In genomic region chr4:102843938-102844337, GRCh38 we compare ENCODE assay signal across 26 cellular contexts. TPM values are rescaled to one million over a fixed set of nuclear protein-coding genes. Genes with fewer than 3 reads are reported as not detected.
DNase-seq lines count a peak whose midpoint lies in the region; ATAC-seq, FAIRE-seq and TF ChIP-seq lines count a peak whose summit lies in the region.
"Had no signal": no experiment of that assay in that cellular context is flagged by ENCODE, and none has a peak within 500 bp of the region (broad histone marks: within the 10 kb centered on the region; RNA-seq: fewer than 3 reads in every experiment).

No MANE protein-coding gene starts in this region.

- H3K4me3 ChIP-seq in endothelial cell of umbilical vein (replicated peaks in 1 of 3; ENCODE audit: insufficient read depth in 1 of 3, low read depth in 1 of 3, low read length in 3 of 3) (no peak overlapping the region), smooth muscle cell (no peak overlapping the region)
- H3K4me3 ChIP-seq: PC-9, SJSA1 had no signal

- H3K27me3 ChIP-seq in endothelial cell of umbilical vein (ENCODE audit: control insufficient read depth in 2 of 2, insufficient read depth in 2 of 2, low read length in 2 of 2), result no peaks in the 10 kb centered on the region
- H3K27me3 ChIP-seq in smooth muscle cell (ENCODE audit: low read depth), result no peaks in the 10 kb centered on the region
- H3K27me3 ChIP-seq: SJSA1 had no signal

- TF ChIP-seq POLR2A in endothelial cell of umbilical vein (IDR thresholded peaks at IDR 0.05; ENCODE audit: low read depth, low read length), result no peak

- no peaks in the 10 kb centered on the region for H3K4me1 ChIP-seq in endothelial cell of umbilical vein (ENCODE audit: control insufficient read depth, extremely low read depth, insufficient read depth, low read length)
- H3K4me1 ChIP-seq in smooth muscle cell (ENCODE audit: low read depth), result no peaks in the 10 kb centered on the region
- H3K4me1 ChIP-seq: SJSA1 had no signal

- H2AFZ ChIP-seq in endothelial cell of umbilical vein (ENCODE audit: low read depth, low read length) (no peak overlapping the region), smooth muscle cell (ENCODE audit: low read depth) (no peak overlapping the region)
- H2AFZ ChIP-seq: PC-9 had no signal

- H3K9me3 ChIP-seq in endothelial cell of umbilical vein (replicated peaks; ENCODE audit: control insufficient read depth, insufficient read depth, low read length) (no peaks in the 10 kb centered on the region), smooth muscle cell (replicated peaks; ENCODE audit: low read depth) (no peaks in the 10 kb centered on the region)
- H3K9me3 ChIP-seq: SJSA1 had no signal

- no peaks in the 10 kb centered on the region for H4K20me1 ChIP-seq in endothelial cell of umbilical vein (replicated peaks; ENCODE audit: control insufficient read depth, extremely low read depth, insufficient read depth, low read length)
- H4K20me1 ChIP-seq in smooth muscle cell (ENCODE audit: low read depth), result no peaks in the 10 kb centered on the region

- peak; percentile 31 for FAIRE-seq in endothelial cell of umbilical vein (lab: Jason Lieb, UNC)
- FAIRE-seq: GM12891 had no signal

- no peaks in the 10 kb centered on the region for H3K9me1 ChIP-seq in endothelial cell of umbilical vein (replicated peaks; ENCODE audit: control insufficient read depth, extremely low read depth, insufficient read depth, low read length)

- POLR2A ChIA-PET in endothelial cell of umbilical vein (lab: Charles Lee), result no interaction called here

- no peak overlapping the region for H3K4me2 ChIP-seq in endothelial cell of umbilical vein (ENCODE audit: insufficient read depth, low read length)
- H3K4me2 ChIP-seq in smooth muscle cell, result no peak overlapping the region
- H3K4me2 ChIP-seq: KMS-11, PC-9 had no signal

- no peak for ATAC-seq in HG03354 (IDR thresholded peaks at IDR 0.05; ENCODE audit: poor library complexity, severe bottlenecking, unreplicated experiment)
- no peak for ATAC-seq in GM19035 (IDR thresholded peaks at IDR 0.05; ENCODE audit: unreplicated experiment)
- ATAC-seq in GM18517 (IDR thresholded peaks at IDR 0.05; ENCODE audit: unreplicated experiment), result no peak

- dilution Hi-C loops in endothelial cell of umbilical vein (cut with MboI; ENCODE audit: extremely low pct_ligation_motif_present, low sequenced_read_pairs), result no loop called here

- H3K36me3 ChIP-seq in endothelial cell of umbilical vein (ENCODE audit: control insufficient read depth in 2 of 2, extremely low read depth in 1 of 2, insufficient read depth in 2 of 2, low read length in 2 of 2) (no peaks in the 10 kb centered on the region), smooth muscle cell (ENCODE audit: low read depth) (no peaks in the 10 kb centered on the region)
- H3K36me3 ChIP-seq: SJSA1 had no signal

- DNase-seq in EH (ENCODE audit: low read depth), result peak; percentile 53
- peak; percentile 27 for DNase-seq in SK-N-DZ (ENCODE audit: low spot score)
- DNase-seq in endothelial cell of umbilical vein (ENCODE audit: low read depth, low spot score), result no peak
- DNase-seq in smooth muscle cell (lab: John Stamatoyannopoulos, UW; ENCODE audit: unreplicated experiment), result no peak
- DNase-seq in stimulated activated CD4-positive, alpha-beta T cell treated with anti-CD3 and anti-CD28 coated beads, Interleukin-4, amount 100 ng/mL, for 1 hour, result no peak
- DNase-seq: C1 segment of cervical spinal cord; CD4-positive, alpha-beta memory T cell; COR-L47; GF-D8; H7; NCI-H1048; NCI-H1417; NCI-H1694; NCI-H2029 treated with DMSO at 0.1 percent for 48 hours; NCI-H446 treated with DMSO at 0.1 percent for 48 hours; NCI-H526; PC-9; Right ventricle myocardium superior; RPMI8226 had no signal

- no peaks in the 10 kb centered on the region for H3K79me2 ChIP-seq in endothelial cell of umbilical vein (ENCODE audit: control insufficient read depth, insufficient read depth, low read length)
- H3K79me2 ChIP-seq in smooth muscle cell (ENCODE audit: low read depth), result no peaks in the 10 kb centered on the region

- WGBS in smooth muscle cell (ENCODE audit: low lambda C conversion rate), result 89% methylated on average over 1 of the region's 1 CpG

- H3F3A ChIP-seq in smooth muscle cell (ENCODE audit: low read depth), result no peaks in the 10 kb centered on the region

- H3K9ac ChIP-seq in endothelial cell of umbilical vein (replicated peaks; ENCODE audit: extremely low read depth, insufficient read depth, low read length) (no peak overlapping the region), smooth muscle cell (ENCODE audit: low read depth) (no peak overlapping the region)
- H3K9ac ChIP-seq: KMS-11 had no signal

- CTCF ChIA-PET in endothelial cell of umbilical vein (lab: Charles Lee), result no interaction called here

- no peak for TF ChIP-seq CTCF in endothelial cell of umbilical vein (IDR thresholded peaks at IDR 0.05; ENCODE audit: extremely low read depth in 1 of 2, insufficient read depth in 1 of 2, low read depth in 1 of 2, low read length in 2 of 2)
- TF ChIP-seq CTCF in smooth muscle cell (IDR thresholded peaks at IDR 0.05; ENCODE audit: borderline replicate concordance, insufficient read depth, poor library complexity, severe bottlenecking), result no peak

- no TSS peak for BruUV-seq in endothelial cell of umbilical vein (replicated peaks; lab: Mats Ljungman, UMichigan)

- H3K27ac ChIP-seq in endothelial cell of umbilical vein (ENCODE audit: insufficient read depth, low read depth, low read length) (no peak overlapping the region), smooth muscle cell (ENCODE audit: low read depth) (peak overlapping the region; percentile 46)
- H3K27ac ChIP-seq: HL-60, KMS-11, PC-9, SJSA1 had no signal

- intact Hi-C loops in endothelial cell of umbilical vein (cut with micrococcal nuclease), result no loop called here

TF ChIP-seq in endothelial cell of umbilical vein, 7 proteins besides CTCF, POLR2A, EP300 and RAD21:
- TF ChIP-seq GATA2 (IDR thresholded peaks at IDR 0.05; ENCODE audit: insufficient read depth, insufficient read length, low read depth, low read length), result no peak
- TF ChIP-seq MYC (IDR thresholded peaks at IDR 0.05; ENCODE audit: low read depth, low read length), result no peak
- no peak for TF ChIP-seq POLR2AphosphoS5 (IDR thresholded peaks at IDR 0.05; ENCODE audit: insufficient read depth, low read depth, low read length)
- no peak for TF ChIP-seq EZH2 (IDR thresholded peaks at IDR 0.05; ENCODE audit: borderline replicate concordance, low read depth, low read length, severe bottlenecking)
- TF ChIP-seq, protein P1, sequence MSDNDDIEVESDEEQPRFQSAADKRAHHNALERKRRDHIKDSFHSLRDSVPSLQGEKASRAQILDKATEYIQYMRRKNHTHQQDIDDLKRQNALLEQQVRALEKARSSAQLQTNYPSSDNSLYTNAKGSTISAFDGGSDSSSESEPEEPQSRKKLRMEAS (IDR thresholded peaks at IDR 0.05; ENCODE audit: insufficient read depth, insufficient read length), result no peak
- TF ChIP-seq JUN (IDR thresholded peaks at IDR 0.05; ENCODE audit: borderline replicate concordance, insufficient read depth, insufficient read length, low read depth), result no peak
- no peak for TF ChIP-seq FOS (IDR thresholded peaks at IDR 0.05; ENCODE audit: borderline replicate concordance, insufficient read depth, low read length)
TF ChIP-seq in endothelial cell of umbilical vein: peak in this region for 0.

RNA-seq across cellular contexts. Expression of gene UBE2D3, which starts 16.6 kb away (rescaled TPM):
- 212 and 231 TPM in 2 replicates for polyA plus RNA-seq in SK-N-DZ (2014; cell fraction: cytosol; rRNA removed)
- polyA plus RNA-seq in SK-N-DZ (2014; cell fraction: nucleus; rRNA removed), result 192 and 244 TPM in 2 replicates
- total RNA-seq in endothelial cell of umbilical vein, result 279 and 288 TPM in 2 replicates
- 388 and 399 TPM in 2 replicates for polyA plus RNA-seq in endothelial cell of umbilical vein
- 350 and 364 TPM in 2 replicates for polyA plus RNA-seq in endothelial cell of umbilical vein (2011; cell fraction: cytosol; rRNA removed)
- 360 and 376 TPM in 2 replicates for polyA plus RNA-seq in endothelial cell of umbilical vein (2011; cell fraction: nucleus; rRNA removed)
- polyA plus RNA-seq in endothelial cell of umbilical vein (2012), result 215 and 278 TPM in 2 replicates
- 278 and 331 TPM in 2 replicates for polyA minus RNA-seq in endothelial cell of umbilical vein
- 121 TPM for polyA minus RNA-seq in endothelial cell of umbilical vein (2011; cell fraction: cytosol; rRNA and poly(A)+ RNA removed)
- 266 and 296 TPM in 2 replicates for polyA minus RNA-seq in endothelial cell of umbilical vein (2011; cell fraction: nucleus; rRNA and poly(A)+ RNA removed)
- 680 and 703 TPM in 2 replicates for total RNA-seq in smooth muscle cell
- polyA plus RNA-seq in smooth muscle cell, result 305 and 322 TPM in 2 replicates

RNA-seq across cellular contexts. Expression of gene CISD2, which starts 24.9 kb away (rescaled TPM):
- 64.9 and 75.2 TPM in 2 replicates for polyA plus RNA-seq in SK-N-DZ (2014; cell fraction: cytosol; rRNA removed)
- polyA plus RNA-seq in SK-N-DZ (2014; cell fraction: nucleus; rRNA removed), result 27.4 and 27.7 TPM in 2 replicates
- total RNA-seq in endothelial cell of umbilical vein (26.5 and 28.4 TPM in 2 replicates), smooth muscle cell (38.5 and 57.6 TPM in 2 replicates)
- polyA plus RNA-seq in endothelial cell of umbilical vein (13.5 and 14.6 TPM in 2 replicates), smooth muscle cell (65.7 and 69.3 TPM in 2 replicates)
- 18.9 and 21.7 TPM in 2 replicates for polyA plus RNA-seq in endothelial cell of umbilical vein (2011; cell fraction: cytosol; rRNA removed)
- 5.9 and 6.4 TPM in 2 replicates for polyA plus RNA-seq in endothelial cell of umbilical vein (2011; cell fraction: nucleus; rRNA removed)
- polyA plus RNA-seq in endothelial cell of umbilical vein (2012), result 20.5 and 29.8 TPM in 2 replicates
- 20.7 and 28.5 TPM in 2 replicates for polyA minus RNA-seq in endothelial cell of umbilical vein
- 15.7 TPM for polyA minus RNA-seq in endothelial cell of umbilical vein (2011; cell fraction: cytosol; rRNA and poly(A)+ RNA removed)
- 4.2 TPM in 2 replicates for polyA minus RNA-seq in endothelial cell of umbilical vein (2011; cell fraction: nucleus; rRNA and poly(A)+ RNA removed)

Comparison
In these comparisons a context has a peak if more than half of its experiments do, and no peak if none do; other contexts are left out.
1. DNase-seq: peak in EH (single experiment) and SK-N-DZ (single experiment); none in endothelial cell of umbilical vein (single experiment), smooth muscle cell (single experiment) and stimulated activated CD4-positive, alpha-beta T cell treated with anti-CD3 and anti-CD28 coated beads, Interleukin-4, amount 100 ng/mL, for 1 hour (single experiment).